ENCODE assay signal across 26 cellular contexts in the genomic region with DNA sequence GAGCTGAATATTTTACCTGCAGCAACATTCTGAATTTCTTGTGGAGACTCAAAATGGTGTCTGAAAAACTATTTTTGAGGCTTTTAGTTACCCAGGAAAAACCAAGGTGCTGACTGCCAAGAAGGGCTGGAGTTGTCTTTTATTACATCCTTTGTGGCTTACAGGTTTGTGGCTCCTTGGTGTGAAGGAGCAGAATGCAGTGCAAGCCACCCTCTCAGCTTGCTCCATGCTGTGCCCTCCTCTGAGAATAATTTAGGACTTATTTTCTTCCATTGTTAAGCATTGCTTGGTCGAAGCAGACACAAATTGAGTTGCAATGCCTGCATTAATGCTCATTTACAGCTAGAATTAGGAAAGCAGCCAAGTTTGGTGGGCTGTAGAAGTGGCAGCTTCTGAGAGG.
"Had no signal": no experiment of that assay in that cellular context is flagged by ENCODE, and none has a peak within 500 bp of the region (broad histone marks: within the 10 kb centered on the region; RNA-seq: fewer than 3 reads in every experiment).

No MANE protein-coding gene starts in this region.

- H3K4me2 ChIP-seq: KMS-11, SK-N-SH had no signal

- H3K9me3 ChIP-seq: SK-N-SH had no signal

- H3K36me3 Mint-ChIP-seq: T-cell had no signal

- H3K9ac ChIP-seq: KMS-11, SK-N-SH had no signal

- FAIRE-seq: HepG2, K562 had no signal

- H3K4me3 ChIP-seq: K562 had no signal

- H3K27ac ChIP-seq: KMS-11, RWPE1 had no signal

- DNase-seq: IMR-90, Kasumi-1, MV-4-11, NCI-H1048, NCI-H1105, NCI-H1417, NCI-H1436 treated with DMSO at 0.1 percent for 48 hours, NCI-H1694, NCI-H187 treated with DMSO at 0.1 percent for 48 hours, NCI-H2029 treated with DMSO at 0.1 percent for 48 hours, NCI-H2171, NCI-H226, NCI-H446, NCI-H510A, NCI-H524 treated with DMSO at 0.1 percent for 48 hours, NCI-H82, PC-3, SHP77, SK-N-SH, SW 1271, T-cell had no signal

- ATAC-seq: HepG2, K562, Panc1, PC-3, T-cell had no signal

- H3K4me1 Mint-ChIP-seq: T-cell had no signal

- H3K9me2 ChIP-seq: SK-N-SH had no signal

- H3K4me3 Mint-ChIP-seq: T-cell had no signal

- H3K27ac Mint-ChIP-seq: T-cell had no signal
